8 cellular contexts compared by ENCODE assay signal in the genomic region with DNA sequence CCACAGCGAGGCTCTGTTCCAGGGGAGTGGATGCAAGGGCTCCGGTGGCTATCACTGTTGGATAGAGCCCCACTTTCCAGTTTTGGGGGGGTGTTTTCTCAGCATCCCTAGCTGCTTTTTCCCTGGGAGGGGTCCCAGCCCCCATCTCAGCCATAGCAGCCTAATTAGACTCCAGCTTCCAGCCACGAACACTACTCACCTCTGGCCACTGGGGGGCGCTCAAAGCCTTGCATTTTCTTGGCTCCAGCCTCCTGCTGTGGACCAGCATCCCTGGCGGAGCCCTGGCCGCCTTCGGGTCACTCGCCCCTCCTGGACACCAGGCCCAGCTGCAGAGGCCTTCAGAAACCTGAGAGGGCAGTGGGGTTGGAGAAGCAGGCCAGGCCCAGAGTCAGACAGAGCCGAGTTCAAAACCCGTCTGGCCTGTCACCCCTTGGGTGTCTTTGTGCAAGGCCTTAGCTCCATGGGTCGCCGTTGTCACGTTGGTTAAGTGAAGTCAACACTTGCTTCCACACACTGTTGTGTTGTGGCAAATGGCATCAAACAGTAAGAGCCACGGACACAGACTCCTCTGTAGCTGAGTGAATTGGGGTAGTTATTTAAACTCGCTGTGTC.
A peak's percentile ranks its signal among the peaks of the same experiment; 100 is the strongest.
DNase-seq lines count a peak whose midpoint lies in the region; ATAC-seq, FAIRE-seq and TF ChIP-seq lines count a peak whose summit lies in the region.

No MANE protein-coding gene starts in this region.

- H3K4me2 ChIP-seq in H1 (ENCODE audit: insufficient read depth in 1 of 2, low read depth in 2 of 2, low read length in 2 of 2): no peak overlapping the region

- H4K8ac ChIP-seq in H1 (ENCODE audit: extremely low read depth, insufficient read depth, low read length): no peak overlapping the region

- no peak overlapping the region for H3K23ac ChIP-seq in H1 (ENCODE audit: insufficient read length)

- no peak overlapping the region for H3K14ac ChIP-seq in H1 (ENCODE audit: insufficient read length)

- no peaks in the 10 kb centered on the region for H3K9me3 Mint-ChIP-seq in stimulated activated effector memory CD8-positive, alpha-beta T cell treated with anti-CD3 and anti-CD28 coated beads, Interleukin-12 subunit alpha, Interleukin-12 subunit beta, amount 100 ng/mL, for 72 hours

- no peak overlapping the region for H3K18ac ChIP-seq in H1 (ENCODE audit: extremely low read depth, low read length)

- H3K27ac ChIP-seq in H1 (ENCODE audit: low read depth, low read length): no peak overlapping the region

- H3K79me1 ChIP-seq in H1 (ENCODE audit: low read depth, low read length): no peaks in the 10 kb centered on the region

- H3K27me3 ChIP-seq in H1 (replicated peaks in 1 of 4; ENCODE audit: control insufficient read depth in 3 of 4, extremely low read depth in 1 of 4, insufficient read depth in 3 of 4, low read length in 3 of 4): no peaks in the 10 kb centered on the region

- H2AFZ ChIP-seq in H1 (ENCODE audit: low read length): no peak overlapping the region

- no peak for FAIRE-seq in H1 (lab: Jason Lieb, UNC)

- DNase-seq in SHP77 (lab: John Stamatoyannopoulos, UW) (peak; percentile 14 to 36), SHP77 treated with DMSO at 0.1 percent for 48 hours (lab: John Stamatoyannopoulos, UW) (no peak), NCI-H1105 treated with DMSO at 0.1 percent for 48 hours (lab: John Stamatoyannopoulos, UW) (peak; percentile 25), H1 (ENCODE audit: low read depth in 1 of 2, low spot score in 2 of 2) (peak; percentile 10 to 96), middle frontal gyrus (ENCODE audit: extremely low spot score, low spot score) (peak; percentile 11)
- peak; percentile 71 to 75 for DNase-seq in activated CD4-positive, alpha-beta T cell treated with anti-CD3 and anti-CD28 coated beads, Interleukin-2, amount 50 U/mL, for 48 hours
- peak; percentile 42 to 78 for DNase-seq in stimulated activated effector memory CD8-positive, alpha-beta T cell treated with anti-CD3 and anti-CD28 coated beads, Interleukin-12 subunit alpha, Interleukin-12 subunit beta, amount 100 ng/mL, for 72 hours (ENCODE audit: low spot score in 2 of 2)

- no peak overlapping the region for H2BK5ac ChIP-seq in H1 (ENCODE audit: low read depth, low read length)

- H3K56ac ChIP-seq in H1 (replicated peaks; ENCODE audit: insufficient read length, low read depth, low read length): no peak overlapping the region

- TF ChIP-seq POLR2A in H1 (IDR thresholded peaks at IDR 0.05; ENCODE audit: control extremely low read depth in 1 of 2, low read depth in 2 of 2, low read length in 2 of 2): no peak

- H3K9me3 ChIP-seq in H1 (ENCODE audit: insufficient read depth in 2 of 2, low read depth in 1 of 2, low read length in 1 of 2): no peaks in the 10 kb centered on the region

- H3K36me3 Mint-ChIP-seq in stimulated activated effector memory CD8-positive, alpha-beta T cell treated with anti-CD3 and anti-CD28 coated beads, Interleukin-12 subunit alpha, Interleukin-12 subunit beta, amount 100 ng/mL, for 72 hours: no peaks in the 10 kb centered on the region

- no peak overlapping the region for H3K4me3 Mint-ChIP-seq in stimulated activated effector memory CD8-positive, alpha-beta T cell treated with anti-CD3 and anti-CD28 coated beads, Interleukin-12 subunit alpha, Interleukin-12 subunit beta, amount 100 ng/mL, for 72 hours

- 0 out of 2 replicates have a peak, but pooled peaks cover 1% of the 10 kb centered on the region for H3K23me2 ChIP-seq in H1 (ENCODE audit: low read depth, low read length)

- ATAC-seq in stimulated activated effector memory CD8-positive, alpha-beta T cell treated with anti-CD3 and anti-CD28 coated beads, Interleukin-12 subunit alpha, Interleukin-12 subunit beta, amount 100 ng/mL, for 72 hours: no peak
- no peak for ATAC-seq in HG02884 (IDR thresholded peaks at IDR 0.05; ENCODE audit: unreplicated experiment)

- H3K4ac ChIP-seq in H1 (replicated peaks; ENCODE audit: insufficient read length, low read depth, low read length): no peak overlapping the region

- H4K20me1 ChIP-seq in H1 (replicated peaks in 1 of 2; ENCODE audit: control insufficient read depth in 1 of 2, insufficient read depth in 2 of 2, low read length in 2 of 2): peaks cover 0 to 7% of the 10 kb centered on the region in 2 experiments

- no peak overlapping the region for H2BK12ac ChIP-seq in H1 (ENCODE audit: low read depth, low read length)

- H2BK120ac ChIP-seq in H1 (replicated peaks; ENCODE audit: low read depth, low read length): no peak overlapping the region

- CTCF ChIA-PET in H1 (lab: Charles Lee; ENCODE audit: partially characterized antibody): interaction anchor here (0.6 to 7.0 kb wide), 81 partner anchors 8 to 920 kb away, joined by 3 to 127 read pairs (median 6); no protein-coding TSS in a partner anchor

- H2BK20ac ChIP-seq in H1 (ENCODE audit: low read length): no peak overlapping the region

- no peak overlapping the region for H2AK5ac ChIP-seq in H1 (ENCODE audit: low read depth, low read length)

- no peak overlapping the region for H4K5ac ChIP-seq in H1 (ENCODE audit: insufficient read length, low read depth, low read length)

- no peak overlapping the region for H3K9ac ChIP-seq in H1 (replicated peaks in 1 of 4; ENCODE audit: extremely low read depth in 1 of 4, low read depth in 3 of 4, low read length in 3 of 4)

- POLR2A ChIA-PET in H1 (lab: Charles Lee; ENCODE audit: partially characterized antibody): interaction anchor here (0.8 to 1.5 kb wide), 2 partner anchors 8 to 10 kb away, joined by 3 to 5 read pairs; no protein-coding TSS in a partner anchor

- H3K4me1 Mint-ChIP-seq in stimulated activated effector memory CD8-positive, alpha-beta T cell treated with anti-CD3 and anti-CD28 coated beads, Interleukin-12 subunit alpha, Interleukin-12 subunit beta, amount 100 ng/mL, for 72 hours: no peaks in the 10 kb centered on the region

- H3K79me2 ChIP-seq in H1 (ENCODE audit: control insufficient read depth in 1 of 2, insufficient read depth in 2 of 2, low read length in 2 of 2): no peaks in the 10 kb centered on the region

- H3K4me1 ChIP-seq in H1 (replicated peaks in 1 of 4; ENCODE audit: control insufficient read depth in 3 of 4, insufficient read depth in 4 of 4, low read length in 3 of 4): peaks cover 0 to 4% (median 0%) of the 10 kb centered on the region in 4 experiments; a peak in 2 of 7 replicates

- no peak overlapping the region for H3K4me3 ChIP-seq in H1 (ENCODE audit: extremely low read depth in 1 of 4, insufficient read depth in 2 of 4, low read depth in 3 of 4, low read length in 4 of 4)

- peaks cover 2 to 26% (median 19%) of the 10 kb centered on the region in 4 experiments; a peak in 6 of 8 replicates for H3K36me3 ChIP-seq in H1 (ENCODE audit: control insufficient read depth in 2 of 4, insufficient read depth in 4 of 4, low read length in 3 of 4)

- peak; percentile 90 to 94 (median 91) for TF ChIP-seq CTCF in H1 (IDR thresholded peaks at IDR 0.05; ENCODE audit: control extremely low read depth in 1 of 3, insufficient read depth in 1 of 3, low read depth in 1 of 3, low read length in 3 of 3)

- peak; percentile 92 to 95 for TF ChIP-seq RAD21 in H1 (IDR thresholded peaks at IDR 0.05 in 1 of 2, conservative IDR thresholded peaks at IDR 0.05 in 1 of 2; ENCODE audit: low read depth in 2 of 2, low read length in 2 of 2)

- H4K91ac ChIP-seq in H1 (replicated peaks; ENCODE audit: insufficient read length, low read length): no peak overlapping the region

- no peak overlapping the region for H3K27ac Mint-ChIP-seq in stimulated activated effector memory CD8-positive, alpha-beta T cell treated with anti-CD3 and anti-CD28 coated beads, Interleukin-12 subunit alpha, Interleukin-12 subunit beta, amount 100 ng/mL, for 72 hours

- WGBS in H1 (ENCODE audit: extremely low coverage in 1 of 2, insufficient coverage in 1 of 2, insufficient read length in 1 of 2, insufficient replicate concordance in 2 of 2, low coverage in 1 of 2, low lambda C conversion rate in 2 of 2, missing lambda C conversion rate in 1 of 2), 2 experiments: 71% methylated on average over 15 of the region's 15 CpGs; no CpG with 5 or more reads in 1 of the 2 experiments

- no peak for TF ChIP-seq EP300 in H1 (IDR thresholded peaks at IDR 0.05; ENCODE audit: borderline replicate concordance in 1 of 2, low read depth in 2 of 2, low read length in 2 of 2)

- H2BK15ac ChIP-seq in H1 (ENCODE audit: low read length): no peak overlapping the region

TF ChIP-seq in H1, 55 proteins besides CTCF, POLR2A, EP300 and RAD21:
- TF ChIP-seq CTBP2 (IDR thresholded peaks at IDR 0.05; ENCODE audit: borderline replicate concordance, insufficient read depth, insufficient read length, low read length) (no peak), TAF7 (optimal IDR thresholded peaks at IDR 0.05; ENCODE audit: borderline replicate concordance, low read depth, low read length) (no peak), SUZ12 (IDR thresholded peaks at IDR 0.05; ENCODE audit: low read length) (no peak), GABPA (IDR thresholded peaks at IDR 0.05; ENCODE audit: borderline replicate concordance, insufficient read depth, low read length) (peak; percentile 53; the same call in 1 of the 2 replicates), RFX5 (IDR thresholded peaks at IDR 0.05; ENCODE audit: borderline replicate concordance, low read depth, low read length) (no peak), TBP (IDR thresholded peaks at IDR 0.05; ENCODE audit: low read depth, low read length) (no peak)
